2 cellular contexts compared by ENCODE assay signal in the genomic region with DNA sequence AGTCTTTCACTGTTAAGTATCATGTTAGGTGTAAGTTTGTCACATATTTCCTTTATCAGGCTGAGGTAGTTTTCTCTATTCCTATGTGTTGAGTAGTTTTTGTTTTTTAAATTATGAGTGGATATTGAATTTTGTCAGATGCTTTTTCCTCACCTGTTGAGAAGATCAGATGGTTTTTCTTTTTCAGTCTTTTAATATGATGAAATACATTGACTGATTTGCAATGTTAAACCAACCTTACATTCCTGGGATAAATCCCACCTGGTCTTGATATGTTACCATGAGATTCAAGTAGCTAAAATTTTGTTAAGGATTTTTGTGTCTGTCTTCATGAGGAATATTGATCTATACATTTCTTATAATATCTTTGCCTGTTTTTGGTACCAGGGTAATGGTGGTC.
TF ChIP-seq lines count a peak whose summit lies in the region.

No MANE protein-coding gene starts in this region.

TF ChIP-seq in GM23338, 12 proteins besides CTCF, POLR2A, EP300 and RAD21:
- TF ChIP-seq, protein P1, sequence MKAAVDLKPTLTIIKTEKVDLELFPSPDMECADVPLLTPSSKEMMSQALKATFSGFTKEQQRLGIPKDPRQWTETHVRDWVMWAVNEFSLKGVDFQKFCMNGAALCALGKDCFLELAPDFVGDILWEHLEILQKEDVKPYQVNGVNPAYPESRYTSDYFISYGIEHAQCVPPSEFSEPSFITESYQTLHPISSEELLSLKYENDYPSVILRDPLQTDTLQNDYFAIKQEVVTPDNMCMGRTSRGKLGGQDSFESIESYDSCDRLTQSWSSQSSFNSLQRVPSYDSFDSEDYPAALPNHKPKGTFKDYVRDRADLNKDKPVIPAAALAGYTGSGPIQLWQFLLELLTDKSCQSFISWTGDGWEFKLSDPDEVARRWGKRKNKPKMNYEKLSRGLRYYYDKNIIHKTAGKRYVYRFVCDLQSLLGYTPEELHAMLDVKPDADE (IDR thresholded peaks at IDR 0.05), result no peak
- TF ChIP-seq POLR2AphosphoS5 (IDR thresholded peaks at IDR 0.05; ENCODE audit: low read depth), result no peak
- no peak for TF ChIP-seq EZH2 (IDR thresholded peaks at IDR 0.05; ENCODE audit: low read depth, unreplicated experiment)
- no peak for TF ChIP-seq ZNF462 (CRISPR knock-in tag; IDR thresholded peaks at IDR 0.05)
- TF ChIP-seq ZNF114 (CRISPR knock-in tag; IDR thresholded peaks at IDR 0.05), result no peak
- TF ChIP-seq, protein P2, sequence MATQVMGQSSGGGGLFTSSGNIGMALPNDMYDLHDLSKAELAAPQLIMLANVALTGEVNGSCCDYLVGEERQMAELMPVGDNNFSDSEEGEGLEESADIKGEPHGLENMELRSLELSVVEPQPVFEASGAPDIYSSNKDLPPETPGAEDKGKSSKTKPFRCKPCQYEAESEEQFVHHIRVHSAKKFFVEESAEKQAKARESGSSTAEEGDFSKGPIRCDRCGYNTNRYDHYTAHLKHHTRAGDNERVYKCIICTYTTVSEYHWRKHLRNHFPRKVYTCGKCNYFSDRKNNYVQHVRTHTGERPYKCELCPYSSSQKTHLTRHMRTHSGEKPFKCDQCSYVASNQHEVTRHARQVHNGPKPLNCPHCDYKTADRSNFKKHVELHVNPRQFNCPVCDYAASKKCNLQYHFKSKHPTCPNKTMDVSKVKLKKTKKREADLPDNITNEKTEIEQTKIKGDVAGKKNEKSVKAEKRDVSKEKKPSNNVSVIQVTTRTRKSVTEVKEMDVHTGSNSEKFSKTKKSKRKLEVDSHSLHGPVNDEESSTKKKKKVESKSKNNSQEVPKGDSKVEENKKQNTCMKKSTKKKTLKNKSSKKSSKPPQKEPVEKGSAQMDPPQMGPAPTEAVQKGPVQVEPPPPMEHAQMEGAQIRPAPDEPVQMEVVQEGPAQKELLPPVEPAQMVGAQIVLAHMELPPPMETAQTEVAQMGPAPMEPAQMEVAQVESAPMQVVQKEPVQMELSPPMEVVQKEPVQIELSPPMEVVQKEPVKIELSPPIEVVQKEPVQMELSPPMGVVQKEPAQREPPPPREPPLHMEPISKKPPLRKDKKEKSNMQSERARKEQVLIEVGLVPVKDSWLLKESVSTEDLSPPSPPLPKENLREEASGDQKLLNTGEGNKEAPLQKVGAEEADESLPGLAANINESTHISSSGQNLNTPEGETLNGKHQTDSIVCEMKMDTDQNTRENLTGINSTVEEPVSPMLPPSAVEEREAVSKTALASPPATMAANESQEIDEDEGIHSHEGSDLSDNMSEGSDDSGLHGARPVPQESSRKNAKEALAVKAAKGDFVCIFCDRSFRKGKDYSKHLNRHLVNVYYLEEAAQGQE (IDR thresholded peaks at IDR 0.05; ENCODE audit: unreplicated experiment), result no peak
- TF ChIP-seq CREB1 (CRISPR knock-in tag; IDR thresholded peaks at IDR 0.05; ENCODE audit: low read depth), result no peak
- TF ChIP-seq STAT1 (IDR thresholded peaks at IDR 0.05; ENCODE audit: unreplicated experiment), result no peak

TF ChIP-seq in WTC11, 78 proteins besides CTCF, POLR2A, EP300 and RAD21:
- TF ChIP-seq, protein P3, sequence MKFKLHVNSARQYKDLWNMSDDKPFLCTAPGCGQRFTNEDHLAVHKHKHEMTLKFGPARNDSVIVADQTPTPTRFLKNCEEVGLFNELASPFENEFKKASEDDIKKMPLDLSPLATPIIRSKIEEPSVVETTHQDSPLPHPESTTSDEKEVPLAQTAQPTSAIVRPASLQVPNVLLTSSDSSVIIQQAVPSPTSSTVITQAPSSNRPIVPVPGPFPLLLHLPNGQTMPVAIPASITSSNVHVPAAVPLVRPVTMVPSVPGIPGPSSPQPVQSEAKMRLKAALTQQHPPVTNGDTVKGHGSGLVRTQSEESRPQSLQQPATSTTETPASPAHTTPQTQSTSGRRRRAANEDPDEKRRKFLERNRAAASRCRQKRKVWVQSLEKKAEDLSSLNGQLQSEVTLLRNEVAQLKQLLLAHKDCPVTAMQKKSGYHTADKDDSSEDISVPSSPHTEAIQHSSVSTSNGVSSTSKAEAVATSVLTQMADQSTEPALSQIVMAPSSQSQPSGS (CRISPR knock-in tag; IDR thresholded peaks at IDR 0.05; ENCODE audit: borderline replicate concordance, low read depth), result no peak
- no peak for TF ChIP-seq GTF2I (CRISPR knock-in tag; conservative IDR thresholded peaks at IDR 0.05)
- TF ChIP-seq, protein P4, sequence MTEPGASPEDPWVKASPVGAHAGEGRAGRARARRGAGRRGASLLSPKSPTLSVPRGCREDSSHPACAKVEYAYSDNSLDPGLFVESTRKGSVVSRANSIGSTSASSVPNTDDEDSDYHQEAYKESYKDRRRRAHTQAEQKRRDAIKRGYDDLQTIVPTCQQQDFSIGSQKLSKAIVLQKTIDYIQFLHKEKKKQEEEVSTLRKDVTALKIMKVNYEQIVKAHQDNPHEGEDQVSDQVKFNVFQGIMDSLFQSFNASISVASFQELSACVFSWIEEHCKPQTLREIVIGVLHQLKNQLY (CRISPR knock-in tag; IDR thresholded peaks at IDR 0.05), result no peak
- TF ChIP-seq JAZF1 (CRISPR knock-in tag; IDR thresholded peaks at IDR 0.05), result no peak
- TF ChIP-seq ZMAT4 (CRISPR knock-in tag; IDR thresholded peaks at IDR 0.05), result no peak
- TF ChIP-seq, protein P5, sequence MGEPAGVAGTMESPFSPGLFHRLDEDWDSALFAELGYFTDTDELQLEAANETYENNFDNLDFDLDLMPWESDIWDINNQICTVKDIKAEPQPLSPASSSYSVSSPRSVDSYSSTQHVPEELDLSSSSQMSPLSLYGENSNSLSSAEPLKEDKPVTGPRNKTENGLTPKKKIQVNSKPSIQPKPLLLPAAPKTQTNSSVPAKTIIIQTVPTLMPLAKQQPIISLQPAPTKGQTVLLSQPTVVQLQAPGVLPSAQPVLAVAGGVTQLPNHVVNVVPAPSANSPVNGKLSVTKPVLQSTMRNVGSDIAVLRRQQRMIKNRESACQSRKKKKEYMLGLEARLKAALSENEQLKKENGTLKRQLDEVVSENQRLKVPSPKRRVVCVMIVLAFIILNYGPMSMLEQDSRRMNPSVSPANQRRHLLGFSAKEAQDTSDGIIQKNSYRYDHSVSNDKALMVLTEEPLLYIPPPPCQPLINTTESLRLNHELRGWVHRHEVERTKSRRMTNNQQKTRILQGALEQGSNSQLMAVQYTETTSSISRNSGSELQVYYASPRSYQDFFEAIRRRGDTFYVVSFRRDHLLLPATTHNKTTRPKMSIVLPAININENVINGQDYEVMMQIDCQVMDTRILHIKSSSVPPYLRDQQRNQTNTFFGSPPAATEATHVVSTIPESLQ (CRISPR knock-in tag; IDR thresholded peaks at IDR 0.05), result no peak
